ENCODE assay signal across 30 cellular contexts in genomic region chr3:4934050-4934449, GRCh38. TPM values are rescaled to one million over a fixed set of nuclear protein-coding genes. Genes with fewer than 3 reads are reported as not detected.
"Had no signal": no experiment of that assay in that cellular context is flagged by ENCODE, and none has a peak within 500 bp of the region (broad histone marks: within the 10 kb centered on the region; RNA-seq: fewer than 3 reads in every experiment).

No MANE protein-coding gene starts in this region.

- ATAC-seq: natural killer cell; psoas muscle; right cardiac atrium; right lobe of liver; stimulated activated memory B cell treated with anti-CD40 and anti-IgM and Interleukin-4, amounts not matched to agents 10 μg/mL and 1 μg/mL and 100 μg/mL, for 72 hours; stimulated activated naive CD8-positive, alpha-beta T cell treated with anti-CD3 and anti-CD28 coated beads, Interleukin-15, amount 100 ng/mL, for 72 hours; stimulated activated naive CD8-positive, alpha-beta T cell treated with anti-CD3 and anti-CD28 coated beads, Interleukin-15, Interleukin-2, amounts not matched to agents 100 U/mL and 50 U/mL, for 24 hours had no signal

- H3K4me1 Mint-ChIP-seq: nephron, neural progenitor cell had no signal

- H3K27ac ChIP-seq: neural progenitor cell, ovary, parathyroid adenoma, psoas muscle, right lobe of liver, sigmoid colon, suprapubic skin, tibial artery, transverse colon, upper lobe of left lung, vagina had no signal

- H3K4me3 Mint-ChIP-seq: natural killer cell; nephron; neural progenitor cell; stimulated activated memory B cell treated with anti-CD40 and anti-IgM and Interleukin-4, amounts not matched to agents 10 μg/mL and 1 μg/mL and 100 μg/mL, for 72 hours had no signal

- H3K79me2 ChIP-seq: parathyroid adenoma had no signal

- DNase-seq: natural killer cell; occipital lobe; ovary; posterior cingulate gyrus; psoas muscle; right cardiac atrium; right lobe of liver; sigmoid colon; small intestine; stimulated activated CD4-positive, alpha-beta T cell treated with anti-CD3 and anti-CD28 coated beads, Interleukin-15, amount 100 ng/mL, for 24 hours; stimulated activated CD4-positive, alpha-beta T cell treated with anti-CD3 and anti-CD28 coated beads, Interleukin-2, amount 100 ng/mL, for 24 hours; stimulated activated CD4-positive, alpha-beta T cell treated with anti-CD3 and anti-CD28 coated beads, Interleukin-2, amount 100 ng/mL, for 48 hours; stimulated activated CD4-positive, alpha-beta T cell treated with anti-CD3 and anti-CD28 coated beads, Interleukin-4, amount 100 ng/mL, for 24 hours; stimulated activated CD8-positive, alpha-beta memory T cell treated with anti-CD3 and anti-CD28 coated beads, Interleukin-4, amount 100 ng/mL, for 48 hours; stimulated activated naive CD4-positive, alpha-beta T cell; stimulated activated naive CD8-positive, alpha-beta T cell treated with anti-CD3 and anti-CD28 coated beads, Interleukin-15, amount 100 ng/mL, for 72 hours; stimulated activated naive CD8-positive, alpha-beta T cell treated with anti-CD3 and anti-CD28 coated beads, Interleukin-15, Interleukin-2, amounts not matched to agents 100 U/mL and 50 U/mL, for 24 hours; substantia nigra; testis; tibial artery; transverse colon; upper lobe of left lung had no signal

- H3K27me3 ChIP-seq: neural progenitor cell, ovary, right lobe of liver, sigmoid colon, suprapubic skin, testis, tibial artery, transverse colon, upper lobe of left lung, vagina had no signal

- H3K36me3 Mint-ChIP-seq: natural killer cell; neural progenitor cell; stimulated activated memory B cell treated with anti-CD40 and anti-IgM and Interleukin-4, amounts not matched to agents 10 μg/mL and 1 μg/mL and 100 μg/mL, for 72 hours had no signal

- H2AFZ ChIP-seq: neural progenitor cell, parathyroid adenoma had no signal

- H3K27ac Mint-ChIP-seq: natural killer cell; nephron; neural progenitor cell; progenitor cell of endocrine pancreas; stimulated activated memory B cell treated with anti-CD40 and anti-IgM and Interleukin-4, amounts not matched to agents 10 μg/mL and 1 μg/mL and 100 μg/mL, for 72 hours; stimulated activated naive CD8-positive, alpha-beta T cell treated with anti-CD3 and anti-CD28 coated beads, Interleukin-15, amount 100 ng/mL, for 72 hours had no signal

- H3K9ac ChIP-seq: neural progenitor cell, parathyroid adenoma had no signal

- H3K4me2 ChIP-seq: neural progenitor cell had no signal

- H3K4me3 ChIP-seq: neural progenitor cell, ovary, psoas muscle, right lobe of liver, sigmoid colon, suprapubic skin, testis, tibial artery, transverse colon, upper lobe of left lung, vagina had no signal

- H3K27me3 Mint-ChIP-seq: stimulated activated memory B cell treated with anti-CD40 and anti-IgM and Interleukin-4, amounts not matched to agents 10 μg/mL and 1 μg/mL and 100 μg/mL, for 72 hours; stimulated activated naive CD8-positive, alpha-beta T cell treated with anti-CD3 and anti-CD28 coated beads, Interleukin-15, amount 100 ng/mL, for 72 hours had no signal

- H3K4me1 ChIP-seq: neural progenitor cell, parathyroid adenoma, psoas muscle, right lobe of liver, sigmoid colon, suprapubic skin, testis, tibial artery, transverse colon, upper lobe of left lung, vagina had no signal

- H3K9me3 ChIP-seq: ovary, psoas muscle, right lobe of liver, sigmoid colon, suprapubic skin, testis, tibial artery, transverse colon, upper lobe of left lung, vagina had no signal

- H3K9me3 Mint-ChIP-seq: natural killer cell; nephron; neural progenitor cell; stimulated activated memory B cell treated with anti-CD40 and anti-IgM and Interleukin-4, amounts not matched to agents 10 μg/mL and 1 μg/mL and 100 μg/mL, for 72 hours; stimulated activated naive CD8-positive, alpha-beta T cell treated with anti-CD3 and anti-CD28 coated beads, Interleukin-15, amount 100 ng/mL, for 72 hours had no signal

- H3K36me3 ChIP-seq: neural progenitor cell, ovary, right lobe of liver, sigmoid colon, suprapubic skin, tibial artery, transverse colon, upper lobe of left lung, vagina had no signal

RNA-seq across cellular contexts. Expression of gene BHLHE40, which starts 45.2 kb away (rescaled TPM):
- polyA plus RNA-seq: neural cell had no signal
